In genomic region chr7:94621120-94621519, GRCh38 we compare ENCODE assay signal across 12 cellular contexts. TPM values are rescaled to one million over a fixed set of nuclear protein-coding genes. Genes with fewer than 3 reads are reported as not detected.
DNase-seq lines count a peak whose midpoint lies in the region; ATAC-seq and TF ChIP-seq lines count a peak whose summit lies in the region.
"Had no signal": no experiment of that assay in that cellular context is flagged by ENCODE, and none has a peak within 500 bp of the region (broad histone marks: within the 10 kb centered on the region; RNA-seq: fewer than 3 reads in every experiment).

No MANE protein-coding gene starts in this region.

- H3K27ac ChIP-seq in left ventricle myocardium inferior (replicated peaks) = peak overlapping the region; percentile 58

- peaks cover 17% of the 10 kb centered on the region for H3K4me1 ChIP-seq in left ventricle myocardium inferior

- no peak for TF ChIP-seq CTCF in natural killer cell (IDR thresholded peaks at IDR 0.05)
- TF ChIP-seq CTCF in left ventricle myocardium inferior (IDR thresholded peaks at IDR 0.05; ENCODE audit: borderline replicate concordance) = no peak

- no peak for DNase-seq in natural killer cell treated with Interleukin-12 subunit alpha and Interleukin-12 subunit beta and Interleukin-15 and Interleukin-18, amount 100 ng/mL, for 72 hours (ENCODE audit: low spot score)
- DNase-seq in natural killer cell = no peak
- DNase-seq in left ventricle myocardium inferior = no peak
- no peak for DNase-seq in AG08396 (ENCODE audit: low spot score)
- DNase-seq in NCI-H774 (lab: John Stamatoyannopoulos, UW) = no peak
- DNase-seq in stimulated activated CD4-positive, alpha-beta T cell treated with anti-CD3 and anti-CD28 coated beads, Interleukin-15, amount 100 ng/mL, for 24 hours = no peak
- DNase-seq: activated CD4-positive, CD25-positive, alpha-beta regulatory T cell; NCI-H1417 treated with DMSO at 0.1 percent for 48 hours had no signal

- H3K36me3 ChIP-seq in left ventricle myocardium inferior = no peaks in the 10 kb centered on the region

- intact Hi-C loops in natural killer cell (cut with micrococcal nuclease) = no loop called here
- intact Hi-C loops in left ventricle myocardium inferior (cut with micrococcal nuclease) = no loop called here

- ATAC-seq in natural killer cell treated with Interleukin-12 subunit alpha and Interleukin-12 subunit beta and Interleukin-15 and Interleukin-18, amount 100 ng/mL, for 72 hours = no peak
- no peak for ATAC-seq in natural killer cell
- peak; percentile 3 for ATAC-seq in HG03520 (IDR thresholded peaks at IDR 0.05; ENCODE audit: unreplicated experiment)
- no peak for ATAC-seq in GM21447 (IDR thresholded peaks at IDR 0.05; ENCODE audit: unreplicated experiment)

- no peak overlapping the region for H3K27ac Mint-ChIP-seq in natural killer cell treated with Interleukin-12 subunit alpha and Interleukin-12 subunit beta and Interleukin-15 and Interleukin-18, amount 100 ng/mL, for 72 hours
- H3K27ac Mint-ChIP-seq in natural killer cell = no peak overlapping the region
- H3K27ac Mint-ChIP-seq: activated naive CD8-positive, alpha-beta T cell; endodermal cell had no signal

- H3K4me3 ChIP-seq in left ventricle myocardium inferior = no peak overlapping the region

- no peaks in the 10 kb centered on the region for H3K9me3 Mint-ChIP-seq in natural killer cell treated with Interleukin-12 subunit alpha and Interleukin-12 subunit beta and Interleukin-15 and Interleukin-18, amount 100 ng/mL, for 72 hours
- no peaks in the 10 kb centered on the region for H3K9me3 Mint-ChIP-seq in natural killer cell
- H3K9me3 Mint-ChIP-seq: endodermal cell had no signal

- H3K36me3 Mint-ChIP-seq in natural killer cell treated with Interleukin-12 subunit alpha and Interleukin-12 subunit beta and Interleukin-15 and Interleukin-18, amount 100 ng/mL, for 72 hours = no peaks in the 10 kb centered on the region
- no peaks in the 10 kb centered on the region for H3K36me3 Mint-ChIP-seq in natural killer cell
- H3K36me3 Mint-ChIP-seq: activated naive CD8-positive, alpha-beta T cell had no signal

- no peaks in the 10 kb centered on the region for H3K9me3 ChIP-seq in left ventricle myocardium inferior (replicated peaks)

- H3K27me3 ChIP-seq in left ventricle myocardium inferior (ENCODE audit: low read depth) = no peaks in the 10 kb centered on the region

- peaks cover 2 to 8% of the 10 kb centered on the region in 2 donors for H3K27me3 Mint-ChIP-seq in natural killer cell treated with Interleukin-12 subunit alpha and Interleukin-12 subunit beta and Interleukin-15 and Interleukin-18, amount 100 ng/mL, for 72 hours
- H3K27me3 Mint-ChIP-seq in natural killer cell (ENCODE audit: low read depth in 2 of 2) = no peaks in the 10 kb centered on the region
- H3K27me3 Mint-ChIP-seq: activated naive CD8-positive, alpha-beta T cell had no signal

- H3K4me1 Mint-ChIP-seq in natural killer cell treated with Interleukin-12 subunit alpha and Interleukin-12 subunit beta and Interleukin-15 and Interleukin-18, amount 100 ng/mL, for 72 hours (ENCODE audit: low read depth in 2 of 2) = peaks cover 0 to 8% of the 10 kb centered on the region in 2 donors
- H3K4me1 Mint-ChIP-seq in natural killer cell = peaks cover 0 to 6% of the 10 kb centered on the region in 2 donors
- H3K4me1 Mint-ChIP-seq: endodermal cell had no signal

- peak overlapping the region; percentile 34 for H3K4me3 Mint-ChIP-seq in natural killer cell treated with Interleukin-12 subunit alpha and Interleukin-12 subunit beta and Interleukin-15 and Interleukin-18, amount 100 ng/mL, for 72 hours
- no peak overlapping the region for H3K4me3 Mint-ChIP-seq in natural killer cell
- H3K4me3 Mint-ChIP-seq: activated naive CD8-positive, alpha-beta T cell; endodermal cell had no signal

RNA-seq across cellular contexts. Expression of gene SGCE, which starts 34.8 kb away (rescaled TPM):
- 1 to 10 TPM; 1.0 to 2.2 TPM for total RNA-seq in natural killer cell treated with Interleukin-12 subunit alpha and Interleukin-12 subunit beta and Interleukin-15 and Interleukin-18, amount 100 ng/mL, for 72 hours
- total RNA-seq in natural killer cell (under 1 TPM; 0.20 to 0.65 (median 0.28) TPM), left ventricle myocardium inferior (20.1 TPM)
